31 cellular contexts compared by ENCODE assay signal in genomic region chr18:39872566-39872965, GRCh38.
"Had no signal": no experiment of that assay in that cellular context is flagged by ENCODE, and none has a peak within 500 bp of the region (broad histone marks: within the 10 kb centered on the region; RNA-seq: fewer than 3 reads in every experiment).

No MANE protein-coding gene starts in this region.

- ATAC-seq: activated naive CD4-positive, alpha-beta T cell treated with anti-CD3 and anti-CD28 coated beads, Interleukin-2, amount 50 U/mL, for 72 hours; left colon; lower lobe of right lung; psoas muscle; stimulated activated naive B cell treated with anti-CD40 and anti-IgM and Interleukin-4, amounts not matched to agents 10 μg/mL and 1 μg/mL and 100 μg/mL, for 72 hours; WTC11 had no signal

- H3K9me3 ChIP-seq: lower lobe of right lung, psoas muscle, right atrium auricular region, stomach, thyroid gland, upper lobe of left lung, vagina had no signal

- H3K4me3 ChIP-seq: lower lobe of right lung, neural progenitor cell, psoas muscle, right atrium auricular region, stomach, thyroid gland, upper lobe of left lung, vagina had no signal

- H2AFZ ChIP-seq: neural progenitor cell, parathyroid adenoma had no signal

- H3K79me2 ChIP-seq: parathyroid adenoma had no signal

- H3K27me3 ChIP-seq: neural progenitor cell, right atrium auricular region, stomach, thyroid gland, upper lobe of left lung, vagina had no signal

- DNase-seq: activated CD4-positive, alpha-beta memory T cell treated with anti-CD3 and anti-CD28 coated beads, Interleukin-2, amount 10 ng/mL, durations not matched to agents 7 days and 5 days; activated CD4-positive, alpha-beta T cell treated with anti-CD3 and anti-CD28 coated beads for 1 hour; activated CD4-positive, alpha-beta T cell treated with anti-CD3 and anti-CD28 coated beads, Interleukin-2, amount 10 ng/mL, durations not matched to agents 7 days and 5 days; activated CD8-positive, alpha-beta memory T cell treated with anti-CD3 and anti-CD28 coated beads, Interleukin-2, amount 50 U/mL, for 48 hours; activated naive CD4-positive, alpha-beta T cell; activated T-cell treated with anti-CD3 and anti-CD28 coated beads, Interleukin-2, amount 50 U/mL, for 48 hours; endodermal cell; foreskin fibroblast; head of caudate nucleus; hippocampal formation; immature natural killer cell; kidney; left colon; lower lobe of right lung; mesendoderm; natural killer cell; occipital lobe; psoas muscle; stimulated activated CD4-positive, alpha-beta T cell treated with anti-CD3 and anti-CD28 coated beads, Interleukin-15, amount 100 ng/mL, for 24 hours; stimulated activated CD4-positive, alpha-beta T cell treated with anti-CD3 and anti-CD28 coated beads, Interleukin-2, amount 100 ng/mL, for 24 hours; stimulated activated naive B cell treated with anti-CD40 and anti-IgM and Interleukin-4, amounts not matched to agents 10 μg/mL and 1 μg/mL and 100 μg/mL, for 72 hours; stomach; T-helper 9 cell; thyroid gland; upper lobe of left lung had no signal

- H3K4me1 ChIP-seq: lower lobe of right lung, parathyroid adenoma, psoas muscle, right atrium auricular region, stomach, upper lobe of left lung, vagina had no signal

- H3K36me3 ChIP-seq: lower lobe of right lung, neural progenitor cell, right atrium auricular region, stomach, thyroid gland, upper lobe of left lung, vagina had no signal

- H3K9ac ChIP-seq: neural progenitor cell, parathyroid adenoma had no signal

- H3K4me2 ChIP-seq: neural progenitor cell had no signal

- H3K27ac ChIP-seq: lower lobe of right lung, neural progenitor cell, parathyroid adenoma, psoas muscle, right atrium auricular region, stomach, thyroid gland, upper lobe of left lung, vagina had no signal
